In genomic region chr4:101349346-101350064, GRCh38 we compare ENCODE assay signal across 10 cellular contexts. TPM values are rescaled to one million over a fixed set of nuclear protein-coding genes. Genes with fewer than 3 reads are reported as not detected.
DNase-seq lines count a peak whose midpoint lies in the region; ATAC-seq and TF ChIP-seq lines count a peak whose summit lies in the region.
"Had no signal": no experiment of that assay in that cellular context is flagged by ENCODE, and none has a peak within 500 bp of the region (broad histone marks: within the 10 kb centered on the region; RNA-seq: fewer than 3 reads in every experiment).

No MANE protein-coding gene starts in this region.

- H3K4me2 ChIP-seq in fibroblast of lung (ENCODE audit: extremely low read depth, insufficient read depth, low read length) = peak overlapping the region; percentile 94

- H3K27ac ChIP-seq in fibroblast of lung (ENCODE audit: insufficient read depth, low read length) (peak overlapping the region; percentile 96), rectal smooth muscle tissue (ENCODE audit: low read depth, low read length) (peak overlapping the region; percentile 97)

- TF ChIP-seq CTCF in fibroblast of lung (conservative IDR thresholded peaks at IDR 0.05 in 1 of 2, IDR thresholded peaks at IDR 0.05 in 1 of 2; ENCODE audit: low read depth in 1 of 2, low read length in 2 of 2) (no peak), GM13977 (IDR thresholded peaks at IDR 0.05; ENCODE audit: extremely low read depth, insufficient read depth, missing control alignments) (no peak)

- H3K79me2 ChIP-seq in fibroblast of lung (ENCODE audit: control insufficient read depth, insufficient read depth, low read length) = peaks cover 18% of the 10 kb centered on the region

- peak; percentile 66 for DNase-seq in DMS153 (lab: John Stamatoyannopoulos, UW)
- DNase-seq in NCI-H226 = peak; percentile 63
- peak; percentile 34 to 51 for DNase-seq in fibroblast of lung (ENCODE audit: low read depth in 2 of 2)
- DNase-seq in NOMO-1 (lab: John Stamatoyannopoulos, UW; ENCODE audit: unreplicated experiment in 2 of 2) = no peak
- no peak for DNase-seq in GM13977 (ENCODE audit: low spot score)
- no peak for DNase-seq in SKM-1 treated with dmso at 0.1 percent for 144 hours (lab: John Stamatoyannopoulos, UW; ENCODE audit: unreplicated experiment)
- DNase-seq: effector CD8-positive, alpha-beta T cell had no signal

- no peak for ATAC-seq in GM18867 (IDR thresholded peaks at IDR 0.05; ENCODE audit: unreplicated experiment)

- H3K4me1 ChIP-seq in fibroblast of lung (ENCODE audit: control insufficient read depth, extremely low read depth, insufficient read depth, low read length) (peaks cover 5% of the 10 kb centered on the region), rectal smooth muscle tissue (ENCODE audit: control insufficient read depth, insufficient read depth, low read length) (peaks cover 5% of the 10 kb centered on the region)

- H3K9me3 ChIP-seq in fibroblast of lung (ENCODE audit: control insufficient read depth, insufficient read depth, low read depth, low read length) = no peaks in the 10 kb centered on the region
- H3K9me3 ChIP-seq: Peyer's patch had no signal

- in situ Hi-C loops in GM13977 (cut with MboI; ENCODE audit: low pct_unique_long_range_greater_than_20kb, low sequenced_read_pairs, unreplicated experiment) = no loop called here

- H4K20me1 ChIP-seq in fibroblast of lung (ENCODE audit: control insufficient read depth, extremely low read depth, insufficient read depth, low read length) = peaks cover 3% of the 10 kb centered on the region

- no peak overlapping the region for H3K9ac ChIP-seq in fibroblast of lung (ENCODE audit: insufficient read depth, low read length)
- no peak overlapping the region for H3K9ac ChIP-seq in rectal smooth muscle tissue (ENCODE audit: low read length)

- H3K36me3 ChIP-seq in fibroblast of lung (ENCODE audit: control insufficient read depth, insufficient read depth, low read length) (no peaks in the 10 kb centered on the region), rectal smooth muscle tissue (ENCODE audit: control insufficient read depth, insufficient read depth, low read length) (no peaks in the 10 kb centered on the region)
- H3K36me3 ChIP-seq: Peyer's patch had no signal

- no peak overlapping the region for H2AFZ ChIP-seq in fibroblast of lung (ENCODE audit: low read length)

- H3K4me3 ChIP-seq in fibroblast of lung (replicated peaks in 1 of 4; ENCODE audit: control extremely low read depth in 1 of 4, insufficient read depth in 1 of 4, low read depth in 3 of 4, low read length in 4 of 4) (peak overlapping the region in 2 of 4 experiments; percentile 69 to 83), rectal smooth muscle tissue (ENCODE audit: low read length) (no peak overlapping the region)

- H3K27me3 ChIP-seq in fibroblast of lung (ENCODE audit: control insufficient read depth, insufficient read depth, low read length) (no peaks in the 10 kb centered on the region), rectal smooth muscle tissue (ENCODE audit: control insufficient read depth, insufficient read depth, low read length) (no peaks in the 10 kb centered on the region)
- H3K27me3 ChIP-seq: Peyer's patch had no signal

RNA-seq across cellular contexts. Expression of gene PPP3CA, which starts 2.2 kb away (rescaled TPM):
- total RNA-seq in fibroblast of lung = 49.8 and 79.3 TPM in 2 replicates
- 59.8 and 66.4 TPM in 2 replicates for polyA plus RNA-seq in fibroblast of lung
- polyA plus RNA-seq in fibroblast of lung (2012) = 49.2 and 58.5 TPM in 2 replicates
- polyA minus RNA-seq in fibroblast of lung (ENCODE audit: low replicate concordance) = 20.5 and 21.4 TPM in 2 replicates

Comparison
In these comparisons a context has a peak if more than half of its experiments do, and no peak if none do; other contexts are left out.
1. DNase-seq: peak in DMS153 (single experiment), NCI-H226 (single experiment) and fibroblast of lung (2 of 2); none in NOMO-1 (0 of 2), GM13977 (single experiment) and SKM-1 treated with dmso at 0.1 percent for 144 hours (single experiment).